Comparison of ENCODE assay signal across 8 cellular contexts in the genomic region with DNA sequence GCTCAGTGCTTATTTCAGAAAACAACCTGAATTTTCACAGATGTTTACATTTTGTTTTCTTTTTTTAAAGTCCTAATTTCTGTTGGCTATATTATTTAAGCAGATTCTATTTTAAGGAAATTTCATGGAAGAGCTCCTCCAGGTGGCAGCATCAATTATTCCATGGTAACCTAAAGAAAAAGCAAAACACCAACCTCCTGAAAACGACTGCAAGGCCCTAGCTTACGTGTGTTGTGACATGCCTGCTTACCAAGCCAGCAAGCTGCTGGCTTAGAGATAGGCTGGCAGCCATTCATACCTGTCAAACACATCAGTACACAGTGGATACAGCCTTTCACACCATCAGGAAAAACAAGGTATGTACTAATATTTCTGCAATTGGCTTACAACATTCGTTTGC.
A peak's percentile ranks its signal among the peaks of the same experiment; 100 is the strongest.
DNase-seq lines count a peak whose midpoint lies in the region; ATAC-seq and TF ChIP-seq lines count a peak whose summit lies in the region.

No MANE protein-coding gene starts in this region.

- H3K36me3 ChIP-seq in WERI-Rb-1 (peaks cover 42% of the 10 kb centered on the region), upper lobe of right lung (peaks cover 48% of the 10 kb centered on the region)

- H3K27ac ChIP-seq in WERI-Rb-1 (no peak overlapping the region), upper lobe of right lung (no peak overlapping the region)

- H3K9me3 Mint-ChIP-seq in activated naive CD8-positive, alpha-beta T cell (ENCODE audit: low read depth): no peaks in the 10 kb centered on the region
- no peaks in the 10 kb centered on the region for H3K9me3 Mint-ChIP-seq in activated naive CD8-positive, alpha-beta T cell treated with anti-CD3 and anti-CD28 coated beads, Interleukin-2, amount 50 U/mL, for 24 hours

- H3K4me3 ChIP-seq in WERI-Rb-1 (ENCODE audit: low read depth, low read length): no peak overlapping the region
- no peak overlapping the region for H3K4me3 ChIP-seq in upper lobe of right lung

- H3K27ac Mint-ChIP-seq in activated naive CD8-positive, alpha-beta T cell: peak overlapping the region; percentile 22
- no peak overlapping the region for H3K27ac Mint-ChIP-seq in activated naive CD8-positive, alpha-beta T cell treated with anti-CD3 and anti-CD28 coated beads, Interleukin-2, amount 50 U/mL, for 24 hours

- no peak for ATAC-seq in activated naive CD8-positive, alpha-beta T cell treated with anti-CD3 and anti-CD28 coated beads, Interleukin-2, amount 50 U/mL, for 24 hours
- ATAC-seq in left ventricle myocardium superior (peak; percentile 96), upper lobe of right lung (peak; percentile 52), GM21737 (IDR thresholded peaks at IDR 0.05; ENCODE audit: unreplicated experiment) (no peak), GM21576 (IDR thresholded peaks at IDR 0.05; ENCODE audit: unreplicated experiment) (no peak)

- H3K4me1 ChIP-seq in upper lobe of right lung: no peaks in the 10 kb centered on the region

- no peaks in the 10 kb centered on the region for H3K27me3 Mint-ChIP-seq in activated naive CD8-positive, alpha-beta T cell
- no peaks in the 10 kb centered on the region for H3K27me3 Mint-ChIP-seq in activated naive CD8-positive, alpha-beta T cell treated with anti-CD3 and anti-CD28 coated beads, Interleukin-2, amount 50 U/mL, for 24 hours

- H3K4me1 Mint-ChIP-seq in activated naive CD8-positive, alpha-beta T cell (ENCODE audit: low read depth): peaks cover 59% of the 10 kb centered on the region
- H3K4me1 Mint-ChIP-seq in activated naive CD8-positive, alpha-beta T cell treated with anti-CD3 and anti-CD28 coated beads, Interleukin-2, amount 50 U/mL, for 24 hours: peaks cover 27% of the 10 kb centered on the region

- H3K9me3 ChIP-seq in WERI-Rb-1 (ENCODE audit: severe bottlenecking) (no peaks in the 10 kb centered on the region), upper lobe of right lung (no peaks in the 10 kb centered on the region)

- H3K4me3 Mint-ChIP-seq in activated naive CD8-positive, alpha-beta T cell: peak overlapping the region; percentile 30
- H3K4me3 Mint-ChIP-seq in activated naive CD8-positive, alpha-beta T cell treated with anti-CD3 and anti-CD28 coated beads, Interleukin-2, amount 50 U/mL, for 24 hours: no peak overlapping the region

- TF ChIP-seq CTCF in WERI-Rb-1 (IDR thresholded peaks at IDR 0.05; ENCODE audit: low read depth, low read length) (0 out of 2 replicates have a peak, but pooled peaks have one; percentile 11), upper lobe of right lung (IDR thresholded peaks at IDR 0.05) (peak; percentile 23)

- peaks cover 19% of the 10 kb centered on the region for H3K36me3 Mint-ChIP-seq in activated naive CD8-positive, alpha-beta T cell
- peaks cover 66% of the 10 kb centered on the region for H3K36me3 Mint-ChIP-seq in activated naive CD8-positive, alpha-beta T cell treated with anti-CD3 and anti-CD28 coated beads, Interleukin-2, amount 50 U/mL, for 24 hours (ENCODE audit: low read depth)

- intact Hi-C loops in left ventricle myocardium superior (cut with micrococcal nuclease) (no loop called here), upper lobe of right lung (cut with DNase I) (no loop called here)

- DNase-seq in activated naive CD8-positive, alpha-beta T cell treated with anti-CD3 and anti-CD28 coated beads, Interleukin-2, amount 50 U/mL, for 24 hours: no peak
- no peak for DNase-seq in WERI-Rb-1
- DNase-seq in left ventricle myocardium superior: no peak
- DNase-seq in upper lobe of right lung: no peak
- DNase-seq in stimulated activated naive CD4-positive, alpha-beta T cell (lab: John Stamatoyannopoulos, UW): no peak

- H3K27me3 ChIP-seq in WERI-Rb-1 (ENCODE audit: insufficient read depth, low read depth, severe bottlenecking): no peaks in the 10 kb centered on the region
- H3K27me3 ChIP-seq in upper lobe of right lung: no peaks in the 10 kb centered on the region

Comparison
In these comparisons a context has a peak if more than half of its experiments do, and no peak if none do; other contexts are left out.
1. ATAC-seq: peak in left ventricle myocardium superior (single experiment) and upper lobe of right lung (single experiment); none in activated naive CD8-positive, alpha-beta T cell treated with anti-CD3 and anti-CD28 coated beads, Interleukin-2, amount 50 U/mL, for 24 hours (single experiment), GM21737 (single experiment) and GM21576 (single experiment).